Comparison of ENCODE assay signal across 37 cellular contexts in the genomic region with DNA sequence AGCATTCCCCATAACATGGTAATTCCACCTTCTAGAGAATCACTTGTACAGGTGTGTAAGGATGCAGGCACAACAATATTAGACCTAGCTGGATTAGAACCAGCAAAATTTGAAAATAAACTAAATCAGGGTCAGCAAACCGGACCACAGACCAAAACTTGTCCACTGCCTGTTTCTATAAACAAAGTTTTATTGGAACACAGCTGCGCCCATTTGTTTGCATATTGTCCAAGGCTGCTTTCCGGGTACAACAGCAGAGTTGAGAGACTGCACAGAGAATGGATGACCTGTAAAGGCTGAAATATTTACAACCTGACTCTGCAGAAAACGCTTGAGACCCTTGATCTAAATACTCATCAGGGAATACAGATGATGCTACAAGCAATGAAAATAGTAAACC.
"Had no signal": no experiment of that assay in that cellular context is flagged by ENCODE, and none has a peak within 500 bp of the region (broad histone marks: within the 10 kb centered on the region; RNA-seq: fewer than 3 reads in every experiment).

No MANE protein-coding gene starts in this region.

- H3K27ac Mint-ChIP-seq: activated CD4-positive, alpha-beta memory T cell treated with anti-CD3 and anti-CD28 coated beads for 36 hours; activated CD4-positive, alpha-beta T cell treated with anti-CD3 and anti-CD28 coated beads for 36 hours; activated CD8-positive, alpha-beta T cell treated with anti-CD3 and anti-CD28 coated beads for 36 hours; activated naive CD4-positive, alpha-beta T cell treated with anti-CD3 and anti-CD28 coated beads for 36 hours; activated naive CD4-positive, alpha-beta T cell treated with anti-CD3 and anti-CD28 coated beads, Interleukin-2, amount 50 U/mL, for 72 hours; activated naive CD8-positive, alpha-beta T cell treated with anti-CD3 and anti-CD28 coated beads for 36 hours; activated T-cell treated with anti-CD3 and anti-CD28 coated beads, Interleukin-2, amount 50 U/mL, for 72 hours; activated T-helper 1 cell treated with anti-CD3 and anti-CD28 coated beads, Interleukin-12 subunit alpha, Interleukin-12 subunit beta, Interleukin-2, Interleukin-4 antibody, amounts not matched to agents 30 ng/mL and 10 ng/mL and 1 ng/mL, durations not matched to agents 14 hours and 24 hours and 36 hours; activated T-helper 17 cell treated with anti-CD3 and anti-CD28 coated beads, Interleukin-2, amount 50 U/mL, for 72 hours; T-helper 1 cell treated with Interleukin-12 subunit alpha and Interleukin-12 subunit beta and Interleukin-4 antibody, amounts not matched to agents 30 μg/mL and 1 μg/mL, for 36 hours; T-helper 2 cell treated with Interferon-gamma antibody and Interleukin-4, amounts not matched to agents 5 μg/mL and 100 μg/mL, for 36 hours; WTC11 had no signal

- H3K27ac ChIP-seq: adrenal gland, body of pancreas, brain microvascular endothelial cell, breast epithelium, WERI-Rb-1 had no signal

- H3K9me3 ChIP-seq: adrenal gland, body of pancreas, breast epithelium had no signal

- H3K36me3 Mint-ChIP-seq: activated CD4-positive, alpha-beta memory T cell treated with anti-CD3 and anti-CD28 coated beads for 36 hours; activated naive CD4-positive, alpha-beta T cell treated with anti-CD3 and anti-CD28 coated beads, Interleukin-2, amount 50 U/mL, for 72 hours; activated naive CD8-positive, alpha-beta T cell treated with anti-CD3 and anti-CD28 coated beads for 36 hours; WTC11 had no signal

- H3K36me3 ChIP-seq: adrenal gland, brain microvascular endothelial cell, breast epithelium, WERI-Rb-1 had no signal

- ATAC-seq: activated CD4-positive, alpha-beta T cell treated with anti-CD3 and anti-CD28 coated beads for 36 hours; activated CD4-positive, CD25-positive, alpha-beta regulatory T cell treated with anti-CD3 and anti-CD28 coated beads, Interleukin-2, amount 50 U/mL, for 24 hours; activated CD8-positive, alpha-beta T cell treated with anti-CD3 and anti-CD28 coated beads for 36 hours; activated naive CD4-positive, alpha-beta T cell treated with anti-CD3 and anti-CD28 coated beads, Interleukin-2, amount 50 U/mL, for 72 hours; activated T-cell treated with anti-CD3 and anti-CD28 coated beads, Interleukin-2, amount 50 U/mL, for 4 hours; activated T-cell treated with anti-CD3 and anti-CD28 coated beads, Interleukin-2, amount 50 U/mL, for 72 hours; activated T-helper 17 cell treated with anti-CD3 and anti-CD28 coated beads, Interleukin-2, amount 50 U/mL, for 72 hours; body of pancreas; WTC11 had no signal

- H3K4me1 ChIP-seq: adrenal gland, breast epithelium had no signal

- H3K27me3 ChIP-seq: adrenal gland, body of pancreas, brain microvascular endothelial cell, breast epithelium had no signal

- H3K9me3 Mint-ChIP-seq: activated CD4-positive, alpha-beta memory T cell treated with anti-CD3 and anti-CD28 coated beads for 36 hours; activated CD8-positive, alpha-beta T cell treated with anti-CD3 and anti-CD28 coated beads for 36 hours; activated naive CD4-positive, alpha-beta T cell treated with anti-CD3 and anti-CD28 coated beads for 36 hours; activated naive CD4-positive, alpha-beta T cell treated with anti-CD3 and anti-CD28 coated beads, Interleukin-2, amount 50 U/mL, for 72 hours; activated naive CD8-positive, alpha-beta T cell treated with anti-CD3 and anti-CD28 coated beads for 36 hours; activated T-cell treated with anti-CD3 and anti-CD28 coated beads, Interleukin-2, amount 50 U/mL, for 4 hours; activated T-cell treated with anti-CD3 and anti-CD28 coated beads, Interleukin-2, amount 50 U/mL, for 72 hours; activated T-helper 1 cell treated with anti-CD3 and anti-CD28 coated beads, Interleukin-12 subunit alpha, Interleukin-12 subunit beta, Interleukin-2, Interleukin-4 antibody, amounts not matched to agents 30 ng/mL and 10 ng/mL and 1 ng/mL, durations not matched to agents 14 hours and 24 hours and 36 hours; activated T-helper 17 cell treated with anti-CD3 and anti-CD28 coated beads, Interleukin-2, amount 50 U/mL, for 72 hours; T-helper 1 cell treated with Interleukin-12 subunit alpha and Interleukin-12 subunit beta and Interleukin-4 antibody, amounts not matched to agents 30 μg/mL and 1 μg/mL, for 36 hours; T-helper 2 cell treated with Interferon-gamma antibody and Interleukin-4, amounts not matched to agents 5 μg/mL and 100 μg/mL, for 36 hours; WTC11 had no signal

- FAIRE-seq: astrocyte, TTC549 had no signal

- DNase-seq: activated CD4-positive, alpha-beta memory T cell treated with anti-CD3 and anti-CD28 coated beads for 36 hours; activated CD4-positive, alpha-beta T cell treated with anti-CD3 and anti-CD28 coated beads for 1 hour; activated CD4-positive, alpha-beta T cell treated with anti-CD3 and anti-CD28 coated beads for 36 hours; activated CD4-positive, alpha-beta T cell treated with anti-CD3 and anti-CD28 coated beads for 48 hours; activated CD4-positive, alpha-beta T cell treated with anti-CD3 and anti-CD28 coated beads, Interleukin-2, amount 50 U/mL, for 1 hour; activated CD4-positive, alpha-beta T cell treated with anti-CD3 and anti-CD28 coated beads, Interleukin-2, amount 50 U/mL, for 4 hours; activated CD4-positive, CD25-positive, alpha-beta regulatory T cell; activated CD8-positive, alpha-beta memory T cell treated with anti-CD3 and anti-CD28 coated beads, Interleukin-2, amount 50 U/mL, for 4 hours; activated CD8-positive, alpha-beta T cell treated with anti-CD3 and anti-CD28 coated beads for 36 hours; activated effector memory CD4-positive, alpha-beta T cell treated with anti-CD3 and anti-CD28 coated beads, Interleukin-2, amount 50 U/mL, for 16 hours; activated gamma-delta T cell treated with Interleukin-2 at 50 U/mL for 16 hours; activated naive CD4-positive, alpha-beta T cell; activated naive CD4-positive, alpha-beta T cell treated with anti-CD3 and anti-CD28 coated beads for 36 hours; activated naive CD4-positive, alpha-beta T cell treated with anti-CD3 and anti-CD28 coated beads, Interleukin-2, amount 50 U/mL, for 16 hours; activated naive CD8-positive, alpha-beta T cell treated with anti-CD3 and anti-CD28 coated beads for 36 hours; activated T-cell treated with anti-CD3 and anti-CD28 coated beads for 4 hours; activated T-cell treated with anti-CD3 and anti-CD28 coated beads, Interleukin-2, amount 50 U/mL, for 1 hour; activated T-cell treated with anti-CD3 and anti-CD28 coated beads, Interleukin-2, amount 50 U/mL, for 4 hours; activated T-cell treated with anti-CD3 and anti-CD28 coated beads, Interleukin-2, amount 50 U/mL, for 72 hours; adrenal gland; amniotic stem cell; body of pancreas; brain microvascular endothelial cell; central memory CD4-positive, alpha-beta T cell; T-helper 2 cell; T-helper 9 cell; WERI-Rb-1 had no signal

- H3K4me3 Mint-ChIP-seq: activated CD4-positive, alpha-beta memory T cell treated with anti-CD3 and anti-CD28 coated beads for 36 hours; activated CD4-positive, alpha-beta T cell treated with anti-CD3 and anti-CD28 coated beads for 36 hours; activated CD8-positive, alpha-beta T cell treated with anti-CD3 and anti-CD28 coated beads for 36 hours; activated naive CD4-positive, alpha-beta T cell treated with anti-CD3 and anti-CD28 coated beads for 36 hours; activated naive CD8-positive, alpha-beta T cell treated with anti-CD3 and anti-CD28 coated beads for 36 hours; activated T-cell treated with anti-CD3 and anti-CD28 coated beads, Interleukin-2, amount 50 U/mL, for 4 hours; activated T-cell treated with anti-CD3 and anti-CD28 coated beads, Interleukin-2, amount 50 U/mL, for 72 hours; activated T-helper 1 cell treated with anti-CD3 and anti-CD28 coated beads, Interleukin-12 subunit alpha, Interleukin-12 subunit beta, Interleukin-2, Interleukin-4 antibody, amounts not matched to agents 30 ng/mL and 10 ng/mL and 1 ng/mL, durations not matched to agents 14 hours and 24 hours and 36 hours; activated T-helper 17 cell treated with anti-CD3 and anti-CD28 coated beads, Interleukin-2, amount 50 U/mL, for 72 hours; T-helper 1 cell treated with Interleukin-12 subunit alpha and Interleukin-12 subunit beta and Interleukin-4 antibody, amounts not matched to agents 30 μg/mL and 1 μg/mL, for 36 hours; T-helper 2 cell treated with Interferon-gamma antibody and Interleukin-4, amounts not matched to agents 5 μg/mL and 100 μg/mL, for 36 hours; WTC11 had no signal

- H3K4me1 Mint-ChIP-seq: activated CD4-positive, alpha-beta T cell treated with anti-CD3 and anti-CD28 coated beads for 36 hours; activated naive CD8-positive, alpha-beta T cell treated with anti-CD3 and anti-CD28 coated beads for 36 hours; activated T-helper 17 cell treated with anti-CD3 and anti-CD28 coated beads, Interleukin-2, amount 50 U/mL, for 72 hours had no signal

- H3K4me3 ChIP-seq: adrenal gland, body of pancreas, breast epithelium had no signal
